Comparison of ENCODE assay signal across 16 cellular contexts in the genomic region with DNA sequence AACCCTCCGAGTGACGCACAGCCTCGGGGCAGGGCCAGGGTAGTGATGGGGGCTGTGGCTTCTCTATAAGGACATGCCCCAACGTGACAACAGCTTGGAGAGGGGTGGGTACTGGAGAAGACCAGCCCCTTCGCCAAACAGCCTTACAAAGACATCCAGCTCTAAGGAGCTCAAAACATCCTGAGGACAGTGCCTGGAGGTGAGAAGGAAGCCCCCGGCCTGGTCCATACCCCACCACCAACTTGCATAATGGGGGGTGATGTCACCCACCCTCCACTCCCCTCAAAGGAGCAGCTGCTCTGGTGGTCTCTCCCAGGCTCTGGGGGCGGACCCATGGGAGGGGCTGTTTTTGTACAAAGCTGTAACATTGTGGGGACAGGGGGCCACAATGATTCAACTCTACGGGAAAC. TPM values are rescaled to one million over a fixed set of nuclear protein-coding genes. Genes with fewer than 3 reads are reported as not detected.
DNase-seq lines count a peak whose midpoint lies in the region; ATAC-seq and TF ChIP-seq lines count a peak whose summit lies in the region.
"Had no signal": no experiment of that assay in that cellular context is flagged by ENCODE, and none has a peak within 500 bp of the region (broad histone marks: within the 10 kb centered on the region; RNA-seq: fewer than 3 reads in every experiment).

No MANE protein-coding gene starts in this region.

- H3K27me3 ChIP-seq in mesenchymal stem cell (ENCODE audit: control insufficient read depth in 1 of 2, insufficient read depth in 1 of 2, low read length in 2 of 2) (peaks cover 39 to 46% of the 10 kb centered on the region in 2 experiments), left lung (peaks cover 0 to 26% of the 10 kb centered on the region in 2 donors)
- H3K27me3 ChIP-seq: suprapubic skin had no signal

- H4K91ac ChIP-seq in mesenchymal stem cell (ENCODE audit: low read length) = no peak overlapping the region

- H3K4me2 ChIP-seq in mesenchymal stem cell (ENCODE audit: low read length, poor library complexity, severe bottlenecking) = no peak overlapping the region

- H3K4me1 ChIP-seq in mesenchymal stem cell (ENCODE audit: control insufficient read depth, insufficient read depth, low read depth, low read length) (peaks cover 2% of the 10 kb centered on the region), left lung (peaks cover 0 to 5% of the 10 kb centered on the region in 2 donors)
- H3K4me1 ChIP-seq: foreskin keratinocyte, HAP-1 had no signal

- no peak overlapping the region for H3K4me3 ChIP-seq in mesenchymal stem cell (ENCODE audit: insufficient read depth in 1 of 2, low read depth in 1 of 2, low read length in 2 of 2)
- H3K4me3 ChIP-seq in left lung = no peak overlapping the region
- H3K4me3 ChIP-seq: HAP-1, suprapubic skin had no signal

- H3K27me3 Mint-ChIP-seq in immature natural killer cell (ENCODE audit: low read depth in 3 of 3) = peaks cover 11 to 52% (median 36%) of the 10 kb centered on the region in 3 donors

- 80% methylated on average over 4 of the region's 8 CpGs for WGBS in mesenchymal stem cell

- H3K14ac ChIP-seq in mesenchymal stem cell (ENCODE audit: low read length in 2 of 2) = no peak overlapping the region

- H3K23ac ChIP-seq in mesenchymal stem cell (ENCODE audit: low read length in 2 of 2) = no peak overlapping the region

- H3K9ac ChIP-seq in mesenchymal stem cell (ENCODE audit: low read length) = no peak overlapping the region

- intact Hi-C loops in left lung (cut with DNase I) = loop anchor here in 1 of 2 donors (10.0 kb wide), 1 partner anchor 161 kb away; no protein-coding TSS in a partner anchor

- H3K27ac Mint-ChIP-seq in immature natural killer cell = peak overlapping the region; percentile 96 to 100 (median 100)
- H3K27ac Mint-ChIP-seq in stimulated activated effector memory CD8-positive, alpha-beta T cell treated with anti-CD3 and anti-CD28 coated beads, Interleukin-12 subunit alpha, Interleukin-12 subunit beta, amount 100 ng/mL, for 72 hours = peak overlapping the region; percentile 92

- no peak overlapping the region for H2BK5ac ChIP-seq in mesenchymal stem cell (ENCODE audit: low read depth, low read length, poor library complexity, severe bottlenecking)

- no peak overlapping the region for H2BK15ac ChIP-seq in mesenchymal stem cell (ENCODE audit: low read depth, poor library complexity, severe bottlenecking)

- H3K36me3 ChIP-seq in mesenchymal stem cell (ENCODE audit: control insufficient read depth in 1 of 2, insufficient read depth in 2 of 2, low read depth in 1 of 2, low read length in 2 of 2) (no peaks in the 10 kb centered on the region), left lung (no peaks in the 10 kb centered on the region)
- H3K36me3 ChIP-seq: HAP-1, suprapubic skin had no signal

- H3K9me3 ChIP-seq in mesenchymal stem cell (ENCODE audit: control insufficient read depth, low read length) = no peaks in the 10 kb centered on the region
- H3K9me3 ChIP-seq in left lung = no peaks in the 10 kb centered on the region
- H3K9me3 ChIP-seq: HAP-1, suprapubic skin had no signal

- no peak overlapping the region for H4K8ac ChIP-seq in mesenchymal stem cell (ENCODE audit: low read length)

- H3K4ac ChIP-seq in mesenchymal stem cell (ENCODE audit: low read depth in 1 of 2, low read length in 2 of 2) = no peak overlapping the region

- H3K27ac ChIP-seq in mesenchymal stem cell (ENCODE audit: low read length, poor library complexity, severe bottlenecking) = no peak overlapping the region
- no peak overlapping the region for H3K27ac ChIP-seq in left lung
- H3K27ac ChIP-seq: foreskin keratinocyte, suprapubic skin, VCaP had no signal

- DNase-seq in T-helper 9 cell (peak; percentile 61), immature natural killer cell (peak; percentile 90 to 93 (median 91)), islet precursor cell (no peak), mesenchymal stem cell (no peak), iPS-NIHi7 (ENCODE audit: extremely low spot score) (no peak), left lung (no peak)
- DNase-seq in activated T-cell treated with anti-CD3 and anti-CD28 coated beads, Interleukin-2, amount 50 U/mL, for 48 hours = peak; percentile 67 to 72
- DNase-seq in stimulated activated effector memory CD8-positive, alpha-beta T cell treated with anti-CD3 and anti-CD28 coated beads, Interleukin-12 subunit alpha, Interleukin-12 subunit beta, amount 100 ng/mL, for 72 hours (ENCODE audit: low spot score in 2 of 2) = peak in 1 of 2 donors; percentile 68
- DNase-seq: foreskin keratinocyte, left ventricle myocardium superior, NCI-H1092 had no signal

- H3K18ac ChIP-seq in mesenchymal stem cell (ENCODE audit: low read depth in 1 of 2, low read length in 2 of 2) = no peak overlapping the region

- no peak overlapping the region for H2AK5ac ChIP-seq in mesenchymal stem cell (ENCODE audit: low read length, severe bottlenecking)

- peak; percentile 93 for ATAC-seq in stimulated activated effector memory CD8-positive, alpha-beta T cell treated with anti-CD3 and anti-CD28 coated beads, Interleukin-12 subunit alpha, Interleukin-12 subunit beta, amount 100 ng/mL, for 72 hours
- ATAC-seq in left lung = no peak
- ATAC-seq: foreskin keratinocyte, left ventricle myocardium superior had no signal

- no peak overlapping the region for H2AFZ ChIP-seq in mesenchymal stem cell (ENCODE audit: low read depth, low read length)

- H3K79me1 ChIP-seq in mesenchymal stem cell (replicated peaks; ENCODE audit: low read length, poor library complexity, severe bottlenecking) = no peaks in the 10 kb centered on the region

- H2BK120ac ChIP-seq in mesenchymal stem cell (ENCODE audit: low read depth, low read length) = no peak overlapping the region

- no peaks in the 10 kb centered on the region for H3K9me3 Mint-ChIP-seq in immature natural killer cell
- no peaks in the 10 kb centered on the region for H3K9me3 Mint-ChIP-seq in stimulated activated effector memory CD8-positive, alpha-beta T cell treated with anti-CD3 and anti-CD28 coated beads, Interleukin-12 subunit alpha, Interleukin-12 subunit beta, amount 100 ng/mL, for 72 hours

- H3K4me1 Mint-ChIP-seq in immature natural killer cell = peaks cover 76 to 92% of the 10 kb centered on the region in 2 donors
- H3K4me1 Mint-ChIP-seq in stimulated activated effector memory CD8-positive, alpha-beta T cell treated with anti-CD3 and anti-CD28 coated beads, Interleukin-12 subunit alpha, Interleukin-12 subunit beta, amount 100 ng/mL, for 72 hours = peaks cover 9% of the 10 kb centered on the region

- no peak for TF ChIP-seq CTCF in left lung (IDR thresholded peaks at IDR 0.05)

- peak overlapping the region; percentile 92 to 97 (median 93) for H3K4me3 Mint-ChIP-seq in immature natural killer cell
- H3K4me3 Mint-ChIP-seq in stimulated activated effector memory CD8-positive, alpha-beta T cell treated with anti-CD3 and anti-CD28 coated beads, Interleukin-12 subunit alpha, Interleukin-12 subunit beta, amount 100 ng/mL, for 72 hours = peak overlapping the region; percentile 98

- peaks cover 10 to 26% (median 25%) of the 10 kb centered on the region in 3 donors for H3K36me3 Mint-ChIP-seq in immature natural killer cell
- H3K36me3 Mint-ChIP-seq in stimulated activated effector memory CD8-positive, alpha-beta T cell treated with anti-CD3 and anti-CD28 coated beads, Interleukin-12 subunit alpha, Interleukin-12 subunit beta, amount 100 ng/mL, for 72 hours = peaks cover 56% of the 10 kb centered on the region

- H2BK12ac ChIP-seq in mesenchymal stem cell (ENCODE audit: low read length in 2 of 2) = no peak overlapping the region

RNA-seq across cellular contexts. Expression of a gene that starts 15.1 kb away (rescaled TPM):
- not detected for polyA plus RNA-seq in immature natural killer cell
- polyA plus RNA-seq in mesenchymal stem cell (2013, experiment 1 of 2) = not detected
- polyA plus RNA-seq in mesenchymal stem cell (2013, experiment 2 of 2) = not detected
- total RNA-seq in left lung = 10 to 100 TPM in 1 of 2 donors, not detected in 1; 13.1 TPM
- total RNA-seq: chondrocyte, foreskin keratinocyte, left ventricle myocardium superior, renal cortical epithelial cell, suprapubic skin had no signal

RNA-seq across cellular contexts. Expression of a gene that starts 36.6 kb away (rescaled TPM):
- under 1 TPM in 1 of 3 donors, not detected in 2; 0.13 TPM for polyA plus RNA-seq in immature natural killer cell
- polyA plus RNA-seq in mesenchymal stem cell (2013, experiment 1 of 2) = not detected
- not detected for polyA plus RNA-seq in mesenchymal stem cell (2013, experiment 2 of 2)
- under 1 TPM in 1 of 2 donors, not detected in 1; 0.99 TPM for total RNA-seq in left lung
- total RNA-seq: chondrocyte, foreskin keratinocyte, left ventricle myocardium superior, renal cortical epithelial cell, suprapubic skin had no signal
- polyA plus RNA-seq: foreskin keratinocyte had no signal

Comparison
In these comparisons a context has a peak if more than half of its experiments do, and no peak if none do; other contexts are left out.
1. DNase-seq: peak in T-helper 9 cell (single experiment), activated T-cell treated with anti-CD3 and anti-CD28 coated beads, Interleukin-2, amount 50 U/mL, for 48 hours (2 of 2) and immature natural killer cell (3 of 3); none in islet precursor cell (single experiment), mesenchymal stem cell (single experiment), iPS-NIHi7 (single experiment) and left lung (0 of 2).